14 cellular contexts compared by ENCODE assay signal in genomic region chr2:12767541-12767940, GRCh38. TPM values are rescaled to one million over a fixed set of nuclear protein-coding genes. Genes with fewer than 3 reads are reported as not detected.
DNase-seq lines count a peak whose midpoint lies in the region; ATAC-seq and TF ChIP-seq lines count a peak whose summit lies in the region.
"Had no signal": no experiment of that assay in that cellular context is flagged by ENCODE, and none has a peak within 500 bp of the region (broad histone marks: within the 10 kb centered on the region; RNA-seq: fewer than 3 reads in every experiment).

No MANE protein-coding gene starts in this region.

- H3K4me1 Mint-ChIP-seq in nephron: peaks cover 68% of the 10 kb centered on the region
- H3K4me1 Mint-ChIP-seq in T-helper 2 cell treated with Interferon-gamma antibody and Interleukin-4, amounts not matched to agents 5 μg/mL and 100 μg/mL, for 36 hours (ENCODE audit: low read depth): peaks cover 3% of the 10 kb centered on the region
- H3K4me1 Mint-ChIP-seq: IgD-negative memory B cell had no signal

- intact Hi-C loops in dorsolateral prefrontal cortex (cut with DNase I): loop anchor here in 1 of 2 donors (2.0 kb wide), 3 partner anchors 65 to 447 kb away; no protein-coding TSS in a partner anchor
- intact Hi-C loops in left colon (cut with DNase I, micrococcal nuclease): no loop called here

- peaks cover 0 to 13% (median 0%) of the 10 kb centered on the region in 45 donors for H3K27me3 ChIP-seq in dorsolateral prefrontal cortex

- H3K27ac ChIP-seq in dorsolateral prefrontal cortex: no peak overlapping the region
- H3K27ac ChIP-seq: A549 had no signal

- H3K4me3 Mint-ChIP-seq in nephron: peak overlapping the region in 1 of 3 experiments; percentile 32
- no peak overlapping the region for H3K4me3 Mint-ChIP-seq in T-helper 2 cell treated with Interferon-gamma antibody and Interleukin-4, amounts not matched to agents 5 μg/mL and 100 μg/mL, for 36 hours
- H3K4me3 Mint-ChIP-seq: CD14-positive monocyte; CD8-positive, alpha-beta T cell; IgD-negative memory B cell had no signal

- no peak overlapping the region for H3K4me3 ChIP-seq in dorsolateral prefrontal cortex
- H3K4me3 ChIP-seq: A549 had no signal

- TF ChIP-seq CTCF in dorsolateral prefrontal cortex (IDR thresholded peaks at IDR 0.05 in 54 of 56, conservative IDR thresholded peaks at IDR 0.05 in 2 of 56; ENCODE audit: low read depth in 1 of 56, partially characterized antibody in 56 of 56): no peak
- TF ChIP-seq CTCF in nephron (IDR thresholded peaks at IDR 0.05; ENCODE audit: unreplicated experiment in 3 of 3): no peak

- no peaks in the 10 kb centered on the region for H3K36me3 Mint-ChIP-seq in nephron (ENCODE audit: low read depth)
- no peaks in the 10 kb centered on the region for H3K36me3 Mint-ChIP-seq in T-helper 2 cell treated with Interferon-gamma antibody and Interleukin-4, amounts not matched to agents 5 μg/mL and 100 μg/mL, for 36 hours (ENCODE audit: low read depth)
- H3K36me3 Mint-ChIP-seq: CD14-positive monocyte; CD8-positive, alpha-beta T cell; IgD-negative memory B cell had no signal

- H3K27me3 Mint-ChIP-seq in nephron (ENCODE audit: low read depth): peaks cover 5% of the 10 kb centered on the region
- H3K27me3 Mint-ChIP-seq in T-helper 2 cell treated with Interferon-gamma antibody and Interleukin-4, amounts not matched to agents 5 μg/mL and 100 μg/mL, for 36 hours (ENCODE audit: low read depth): peaks cover 50% of the 10 kb centered on the region

- ATAC-seq in GM19395 (IDR thresholded peaks at IDR 0.05; ENCODE audit: unreplicated experiment) (no peak), left colon (no peak)
- ATAC-seq: A549; CD8-positive, alpha-beta T cell; HCT116 had no signal

- peak overlapping the region; percentile 74 to 77 (median 77) for H3K27ac Mint-ChIP-seq in nephron
- no peak overlapping the region for H3K27ac Mint-ChIP-seq in T-helper 2 cell treated with Interferon-gamma antibody and Interleukin-4, amounts not matched to agents 5 μg/mL and 100 μg/mL, for 36 hours
- H3K27ac Mint-ChIP-seq: CD8-positive, alpha-beta T cell; IgD-negative memory B cell had no signal

- H3K9me3 Mint-ChIP-seq in nephron: no peaks in the 10 kb centered on the region
- H3K9me3 Mint-ChIP-seq in T-helper 2 cell treated with Interferon-gamma antibody and Interleukin-4, amounts not matched to agents 5 μg/mL and 100 μg/mL, for 36 hours: no peaks in the 10 kb centered on the region
- H3K9me3 Mint-ChIP-seq: CD8-positive, alpha-beta T cell had no signal

- DNase-seq in NCI-H526 (lab: John Stamatoyannopoulos, UW): peak; percentile 10 to 76
- DNase-seq in dorsolateral prefrontal cortex: peak in 7 of 10 donors; percentile 27 to 73 (median 63)
- DNase-seq in superior temporal gyrus (ENCODE audit: extremely low spot score): peak; percentile 51
- no peak for DNase-seq in left colon
- no peak for DNase-seq in T-helper 2 cell treated with Interferon-gamma antibody and Interleukin-4, amounts not matched to agents 5 μg/mL and 100 μg/mL, for 36 hours (ENCODE audit: low spot score)
- DNase-seq: CD8-positive, alpha-beta T cell; COR-L47; GF-D8 had no signal

RNA-seq across cellular contexts. Expression of gene TRIB2, which starts 50.8 kb away (rescaled TPM):
- 10 to 100 TPM; 21.5 to 86.6 (median 38.2) TPM for total RNA-seq in dorsolateral prefrontal cortex
- 1 to 10 TPM; 3.4 to 7.8 TPM for total RNA-seq in left colon

Comparison
In these comparisons a context has a peak if more than half of its experiments do, and no peak if none do; other contexts are left out.
1. DNase-seq: peak in NCI-H526 (2 of 2), dorsolateral prefrontal cortex (7 of 10) and superior temporal gyrus (single experiment); none in left colon (0 of 2) and T-helper 2 cell treated with Interferon-gamma antibody and Interleukin-4, amounts not matched to agents 5 μg/mL and 100 μg/mL, for 36 hours (single experiment).